2 cellular contexts compared by ENCODE assay signal in the genomic region with DNA sequence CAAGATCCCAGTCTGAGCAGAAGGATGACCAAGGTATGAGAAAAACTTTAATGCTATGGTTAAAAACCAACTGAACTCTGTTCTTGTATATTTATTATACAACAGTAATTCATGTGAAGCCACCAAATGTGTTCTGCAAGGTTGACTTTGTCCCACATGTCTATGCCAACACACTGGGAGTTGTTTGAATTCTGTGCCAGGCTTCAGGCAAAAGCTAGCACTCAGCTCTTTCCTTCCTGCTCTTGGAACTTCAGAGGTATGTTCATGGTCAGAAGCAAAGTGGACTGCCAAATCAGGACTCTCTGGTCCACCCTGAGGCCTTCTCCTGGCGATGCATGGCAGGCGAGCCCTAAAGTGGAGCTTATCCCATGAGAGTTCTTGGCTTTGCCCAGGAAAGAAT.
TF ChIP-seq lines count a peak whose summit lies in the region.

No MANE protein-coding gene starts in this region.

TF ChIP-seq in liver, 16 proteins besides CTCF, POLR2A, EP300 and RAD21 (continued from another document):
- TF ChIP-seq, protein P1, sequence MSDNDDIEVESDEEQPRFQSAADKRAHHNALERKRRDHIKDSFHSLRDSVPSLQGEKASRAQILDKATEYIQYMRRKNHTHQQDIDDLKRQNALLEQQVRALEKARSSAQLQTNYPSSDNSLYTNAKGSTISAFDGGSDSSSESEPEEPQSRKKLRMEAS (IDR thresholded peaks at IDR 0.05): no peak
- TF ChIP-seq FOXA2 (IDR thresholded peaks at IDR 0.05) (no peak), HNF4G (IDR thresholded peaks at IDR 0.05) (no peak), YY1 (IDR thresholded peaks at IDR 0.05) (no peak), NR2F2 (IDR thresholded peaks at IDR 0.05) (no peak)
- TF ChIP-seq, protein P2, sequence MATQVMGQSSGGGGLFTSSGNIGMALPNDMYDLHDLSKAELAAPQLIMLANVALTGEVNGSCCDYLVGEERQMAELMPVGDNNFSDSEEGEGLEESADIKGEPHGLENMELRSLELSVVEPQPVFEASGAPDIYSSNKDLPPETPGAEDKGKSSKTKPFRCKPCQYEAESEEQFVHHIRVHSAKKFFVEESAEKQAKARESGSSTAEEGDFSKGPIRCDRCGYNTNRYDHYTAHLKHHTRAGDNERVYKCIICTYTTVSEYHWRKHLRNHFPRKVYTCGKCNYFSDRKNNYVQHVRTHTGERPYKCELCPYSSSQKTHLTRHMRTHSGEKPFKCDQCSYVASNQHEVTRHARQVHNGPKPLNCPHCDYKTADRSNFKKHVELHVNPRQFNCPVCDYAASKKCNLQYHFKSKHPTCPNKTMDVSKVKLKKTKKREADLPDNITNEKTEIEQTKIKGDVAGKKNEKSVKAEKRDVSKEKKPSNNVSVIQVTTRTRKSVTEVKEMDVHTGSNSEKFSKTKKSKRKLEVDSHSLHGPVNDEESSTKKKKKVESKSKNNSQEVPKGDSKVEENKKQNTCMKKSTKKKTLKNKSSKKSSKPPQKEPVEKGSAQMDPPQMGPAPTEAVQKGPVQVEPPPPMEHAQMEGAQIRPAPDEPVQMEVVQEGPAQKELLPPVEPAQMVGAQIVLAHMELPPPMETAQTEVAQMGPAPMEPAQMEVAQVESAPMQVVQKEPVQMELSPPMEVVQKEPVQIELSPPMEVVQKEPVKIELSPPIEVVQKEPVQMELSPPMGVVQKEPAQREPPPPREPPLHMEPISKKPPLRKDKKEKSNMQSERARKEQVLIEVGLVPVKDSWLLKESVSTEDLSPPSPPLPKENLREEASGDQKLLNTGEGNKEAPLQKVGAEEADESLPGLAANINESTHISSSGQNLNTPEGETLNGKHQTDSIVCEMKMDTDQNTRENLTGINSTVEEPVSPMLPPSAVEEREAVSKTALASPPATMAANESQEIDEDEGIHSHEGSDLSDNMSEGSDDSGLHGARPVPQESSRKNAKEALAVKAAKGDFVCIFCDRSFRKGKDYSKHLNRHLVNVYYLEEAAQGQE (IDR thresholded peaks at IDR 0.05): no peak
- TF ChIP-seq, protein P3, sequence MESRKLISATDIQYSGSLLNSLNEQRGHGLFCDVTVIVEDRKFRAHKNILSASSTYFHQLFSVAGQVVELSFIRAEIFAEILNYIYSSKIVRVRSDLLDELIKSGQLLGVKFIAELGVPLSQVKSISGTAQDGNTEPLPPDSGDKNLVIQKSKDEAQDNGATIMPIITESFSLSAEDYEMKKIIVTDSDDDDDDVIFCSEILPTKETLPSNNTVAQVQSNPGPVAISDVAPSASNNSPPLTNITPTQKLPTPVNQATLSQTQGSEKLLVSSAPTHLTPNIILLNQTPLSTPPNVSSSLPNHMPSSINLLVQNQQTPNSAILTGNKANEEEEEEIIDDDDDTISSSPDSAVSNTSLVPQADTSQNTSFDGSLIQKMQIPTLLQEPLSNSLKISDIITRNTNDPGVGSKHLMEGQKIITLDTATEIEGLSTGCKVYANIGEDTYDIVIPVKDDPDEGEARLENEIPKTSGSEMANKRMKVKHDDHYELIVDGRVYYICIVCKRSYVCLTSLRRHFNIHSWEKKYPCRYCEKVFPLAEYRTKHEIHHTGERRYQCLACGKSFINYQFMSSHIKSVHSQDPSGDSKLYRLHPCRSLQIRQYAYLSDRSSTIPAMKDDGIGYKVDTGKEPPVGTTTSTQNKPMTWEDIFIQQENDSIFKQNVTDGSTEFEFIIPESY (IDR thresholded peaks at IDR 0.05): no peak
TF ChIP-seq in liver: peak in this region for 2.

TF ChIP-seq in HepG2, 621 proteins besides CTCF, POLR2A, EP300 and RAD21 (continued from another document):
- TF ChIP-seq, protein P4, sequence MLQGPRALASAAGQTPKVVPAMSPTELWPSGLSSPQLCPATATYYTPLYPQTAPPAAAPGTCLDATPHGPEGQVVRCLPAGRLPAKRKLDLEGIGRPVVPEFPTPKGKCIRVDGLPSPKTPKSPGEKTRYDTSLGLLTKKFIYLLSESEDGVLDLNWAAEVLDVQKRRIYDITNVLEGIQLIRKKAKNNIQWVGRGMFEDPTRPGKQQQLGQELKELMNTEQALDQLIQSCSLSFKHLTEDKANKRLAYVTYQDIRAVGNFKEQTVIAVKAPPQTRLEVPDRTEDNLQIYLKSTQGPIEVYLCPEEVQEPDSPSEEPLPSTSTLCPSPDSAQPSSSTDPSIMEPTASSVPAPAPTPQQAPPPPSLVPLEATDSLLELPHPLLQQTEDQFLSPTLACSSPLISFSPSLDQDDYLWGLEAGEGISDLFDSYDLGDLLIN (CRISPR knock-in tag; IDR thresholded peaks at IDR 0.05; ENCODE audit: borderline replicate concordance): no peak
- TF ChIP-seq SMYD3 (CRISPR knock-in tag; IDR thresholded peaks at IDR 0.05) (no peak), SSRP1 (CRISPR knock-in tag; IDR thresholded peaks at IDR 0.05) (no peak), HOXA3 (CRISPR knock-in tag; IDR thresholded peaks at IDR 0.05) (no peak), ZNF550 (CRISPR knock-in tag; IDR thresholded peaks at IDR 0.05; ENCODE audit: borderline replicate concordance) (no peak), DNMT1 (CRISPR knock-in tag; IDR thresholded peaks at IDR 0.05) (no peak), MTF2 (CRISPR knock-in tag; IDR thresholded peaks at IDR 0.05; ENCODE audit: borderline replicate concordance) (no peak), NFIB (CRISPR knock-in tag; IDR thresholded peaks at IDR 0.05; ENCODE audit: borderline replicate concordance) (no peak), ZBTB7A (CRISPR knock-in tag; IDR thresholded peaks at IDR 0.05) (no peak)
- TF ChIP-seq, protein P5, sequence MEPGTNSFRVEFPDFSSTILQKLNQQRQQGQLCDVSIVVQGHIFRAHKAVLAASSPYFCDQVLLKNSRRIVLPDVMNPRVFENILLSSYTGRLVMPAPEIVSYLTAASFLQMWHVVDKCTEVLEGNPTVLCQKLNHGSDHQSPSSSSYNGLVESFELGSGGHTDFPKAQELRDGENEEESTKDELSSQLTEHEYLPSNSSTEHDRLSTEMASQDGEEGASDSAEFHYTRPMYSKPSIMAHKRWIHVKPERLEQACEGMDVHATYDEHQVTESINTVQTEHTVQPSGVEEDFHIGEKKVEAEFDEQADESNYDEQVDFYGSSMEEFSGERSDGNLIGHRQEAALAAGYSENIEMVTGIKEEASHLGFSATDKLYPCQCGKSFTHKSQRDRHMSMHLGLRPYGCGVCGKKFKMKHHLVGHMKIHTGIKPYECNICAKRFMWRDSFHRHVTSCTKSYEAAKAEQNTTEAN (CRISPR knock-in tag; conservative IDR thresholded peaks at IDR 0.05): no peak
- TF ChIP-seq, protein P6, sequence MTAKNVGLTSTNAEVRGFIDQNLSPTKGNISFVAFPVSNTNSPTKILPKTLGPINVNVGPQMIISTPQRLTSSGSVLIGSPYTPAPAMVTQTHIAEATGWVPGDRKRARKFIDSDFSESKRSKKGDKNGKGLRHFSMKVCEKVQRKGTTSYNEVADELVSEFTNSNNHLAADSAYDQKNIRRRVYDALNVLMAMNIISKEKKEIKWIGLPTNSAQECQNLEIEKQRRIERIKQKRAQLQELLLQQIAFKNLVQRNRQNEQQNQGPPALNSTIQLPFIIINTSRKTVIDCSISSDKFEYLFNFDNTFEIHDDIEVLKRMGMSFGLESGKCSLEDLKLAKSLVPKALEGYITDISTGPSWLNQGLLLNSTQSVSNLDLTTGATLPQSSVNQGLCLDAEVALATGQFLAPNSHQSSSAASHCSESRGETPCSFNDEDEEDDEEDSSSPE (CRISPR knock-in tag; IDR thresholded peaks at IDR 0.05): no peak
- TF ChIP-seq, protein P7, sequence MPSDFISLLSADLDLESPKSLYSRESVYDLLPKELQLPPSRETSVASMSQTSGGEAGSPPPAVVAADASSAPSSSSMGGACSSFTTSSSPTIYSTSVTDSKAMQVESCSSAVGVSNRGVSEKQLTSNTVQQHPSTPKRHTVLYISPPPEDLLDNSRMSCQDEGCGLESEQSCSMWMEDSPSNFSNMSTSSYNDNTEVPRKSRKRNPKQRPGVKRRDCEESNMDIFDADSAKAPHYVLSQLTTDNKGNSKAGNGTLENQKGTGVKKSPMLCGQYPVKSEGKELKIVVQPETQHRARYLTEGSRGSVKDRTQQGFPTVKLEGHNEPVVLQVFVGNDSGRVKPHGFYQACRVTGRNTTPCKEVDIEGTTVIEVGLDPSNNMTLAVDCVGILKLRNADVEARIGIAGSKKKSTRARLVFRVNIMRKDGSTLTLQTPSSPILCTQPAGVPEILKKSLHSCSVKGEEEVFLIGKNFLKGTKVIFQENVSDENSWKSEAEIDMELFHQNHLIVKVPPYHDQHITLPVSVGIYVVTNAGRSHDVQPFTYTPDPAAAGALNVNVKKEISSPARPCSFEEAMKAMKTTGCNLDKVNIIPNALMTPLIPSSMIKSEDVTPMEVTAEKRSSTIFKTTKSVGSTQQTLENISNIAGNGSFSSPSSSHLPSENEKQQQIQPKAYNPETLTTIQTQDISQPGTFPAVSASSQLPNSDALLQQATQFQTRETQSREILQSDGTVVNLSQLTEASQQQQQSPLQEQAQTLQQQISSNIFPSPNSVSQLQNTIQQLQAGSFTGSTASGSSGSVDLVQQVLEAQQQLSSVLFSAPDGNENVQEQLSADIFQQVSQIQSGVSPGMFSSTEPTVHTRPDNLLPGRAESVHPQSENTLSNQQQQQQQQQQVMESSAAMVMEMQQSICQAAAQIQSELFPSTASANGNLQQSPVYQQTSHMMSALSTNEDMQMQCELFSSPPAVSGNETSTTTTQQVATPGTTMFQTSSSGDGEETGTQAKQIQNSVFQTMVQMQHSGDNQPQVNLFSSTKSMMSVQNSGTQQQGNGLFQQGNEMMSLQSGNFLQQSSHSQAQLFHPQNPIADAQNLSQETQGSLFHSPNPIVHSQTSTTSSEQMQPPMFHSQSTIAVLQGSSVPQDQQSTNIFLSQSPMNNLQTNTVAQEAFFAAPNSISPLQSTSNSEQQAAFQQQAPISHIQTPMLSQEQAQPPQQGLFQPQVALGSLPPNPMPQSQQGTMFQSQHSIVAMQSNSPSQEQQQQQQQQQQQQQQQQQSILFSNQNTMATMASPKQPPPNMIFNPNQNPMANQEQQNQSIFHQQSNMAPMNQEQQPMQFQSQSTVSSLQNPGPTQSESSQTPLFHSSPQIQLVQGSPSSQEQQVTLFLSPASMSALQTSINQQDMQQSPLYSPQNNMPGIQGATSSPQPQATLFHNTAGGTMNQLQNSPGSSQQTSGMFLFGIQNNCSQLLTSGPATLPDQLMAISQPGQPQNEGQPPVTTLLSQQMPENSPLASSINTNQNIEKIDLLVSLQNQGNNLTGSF (CRISPR knock-in tag; IDR thresholded peaks at IDR 0.05): no peak
- TF ChIP-seq, protein P8, sequence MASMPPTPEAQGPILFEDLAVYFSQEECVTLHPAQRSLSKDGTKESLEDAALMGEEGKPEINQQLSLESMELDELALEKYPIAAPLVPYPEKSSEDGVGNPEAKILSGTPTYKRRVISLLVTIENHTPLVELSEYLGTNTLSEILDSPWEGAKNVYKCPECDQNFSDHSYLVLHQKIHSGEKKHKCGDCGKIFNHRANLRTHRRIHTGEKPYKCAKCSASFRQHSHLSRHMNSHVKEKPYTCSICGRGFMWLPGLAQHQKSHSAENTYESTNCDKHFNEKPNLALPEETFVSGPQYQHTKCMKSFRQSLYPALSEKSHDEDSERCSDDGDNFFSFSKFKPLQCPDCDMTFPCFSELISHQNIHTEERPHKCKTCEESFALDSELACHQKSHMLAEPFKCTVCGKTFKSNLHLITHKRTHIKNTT (CRISPR knock-in tag; IDR thresholded peaks at IDR 0.05): no peak
